In genomic region chr18:61782545-61782944, GRCh38 we compare ENCODE assay signal across 19 cellular contexts.
A peak's percentile ranks its signal among the peaks of the same experiment; 100 is the strongest.
DNase-seq lines count a peak whose midpoint lies in the region; FAIRE-seq and TF ChIP-seq lines count a peak whose summit lies in the region.
"Had no signal": no experiment of that assay in that cellular context is flagged by ENCODE, and none has a peak within 500 bp of the region (broad histone marks: within the 10 kb centered on the region; RNA-seq: fewer than 3 reads in every experiment).

No MANE protein-coding gene starts in this region.

- no peak for TF ChIP-seq RAD21 in SK-N-SH (IDR thresholded peaks at IDR 0.05; ENCODE audit: low read length)

- POLR2A ChIA-PET in SK-N-SH (lab: Yijun Ruan, JAX) = no interaction called here

- no peak for TF ChIP-seq CTCF in SK-N-SH (IDR thresholded peaks at IDR 0.05)

- no peaks in the 10 kb centered on the region for H4K20me1 ChIP-seq in SK-N-SH (ENCODE audit: insufficient read depth)
- H4K20me1 ChIP-seq: BLaER1 had no signal

- H2AFZ ChIP-seq in SK-N-SH (ENCODE audit: low read depth) = no peak overlapping the region
- H2AFZ ChIP-seq: GM23338 had no signal

- 42% methylated on average over 3 of the region's 3 CpGs for WGBS in SK-N-SH (ENCODE audit: low lambda C conversion rate)
- 49 to 70% (median 67%) methylated on average over 3 of the region's 3 CpGs for WGBS in small intestine, 3 donors

- no peaks in the 10 kb centered on the region for H3K9me3 ChIP-seq in SK-N-SH
- H3K9me3 ChIP-seq in small intestine (ENCODE audit: control insufficient read depth, low read depth) = no peaks in the 10 kb centered on the region
- H3K9me3 ChIP-seq: Caco-2 had no signal

- H3K9ac ChIP-seq in SK-N-SH = no peak overlapping the region
- H3K9ac ChIP-seq: BLaER1 had no signal

- no peaks in the 10 kb centered on the region for H3F3A ChIP-seq in SK-N-SH (replicated peaks; ENCODE audit: insufficient read depth)

- H3K27ac ChIP-seq in SK-N-SH (ENCODE audit: low read depth in 2 of 2, low read length in 1 of 2) (peak overlapping the region in 1 of 2 experiments; percentile 2; a peak in 1 of 4 replicates), small intestine (ENCODE audit: low read depth in 1 of 2, low read length in 1 of 2) (no peak overlapping the region)
- H3K27ac ChIP-seq: BLaER1, C4-2B had no signal

- no peak overlapping the region for H3K4me2 ChIP-seq in SK-N-SH
- H3K4me2 ChIP-seq: BLaER1, GM23338 had no signal

- TF ChIP-seq POLR2A in erythroblast (IDR thresholded peaks at IDR 0.05; ENCODE audit: low read length) = no peak

- no peak overlapping the region for H3K4me3 ChIP-seq in SK-N-SH (ENCODE audit: low read depth in 2 of 2, low read length in 1 of 2)
- H3K4me3 ChIP-seq in small intestine (ENCODE audit: low read depth in 1 of 2, low read length in 2 of 2) = no peak overlapping the region
- H3K4me3 ChIP-seq: BLaER1, GM12878, GM23338 had no signal

- no peak for FAIRE-seq in small intestine (lab: Jason Lieb, UNC)
- FAIRE-seq: GM12878, GM19239 had no signal

- no peaks in the 10 kb centered on the region for H3K79me2 ChIP-seq in SK-N-SH (ENCODE audit: insufficient read depth)

- H3K4me1 ChIP-seq in SK-N-SH (ENCODE audit: control insufficient read depth in 1 of 2, insufficient read depth in 2 of 2, low read depth in 1 of 2, low read length in 1 of 2) = peaks cover 0 to 4% of the 10 kb centered on the region in 2 experiments; a peak in 2 of 4 replicates
- no peaks in the 10 kb centered on the region for H3K4me1 ChIP-seq in small intestine (ENCODE audit: control insufficient read depth in 2 of 2, insufficient read depth in 1 of 2, low read depth in 1 of 2, low read length in 1 of 2)
- H3K4me1 ChIP-seq: BLaER1, Caco-2 had no signal

- H3K9me2 ChIP-seq in SK-N-SH = no peaks in the 10 kb centered on the region

- no peaks in the 10 kb centered on the region for H3K27me3 ChIP-seq in SK-N-SH (ENCODE audit: insufficient read depth)
- peaks cover 0 to 2% of the 10 kb centered on the region in 2 donors for H3K27me3 ChIP-seq in small intestine (ENCODE audit: control insufficient read depth in 2 of 2, insufficient read depth in 2 of 2, low read length in 2 of 2)
- H3K27me3 ChIP-seq: BLaER1 had no signal

- H3K36me3 ChIP-seq in SK-N-SH (replicated peaks in 1 of 2; ENCODE audit: control insufficient read depth in 1 of 2, insufficient read depth in 2 of 2, low read length in 1 of 2) (no peaks in the 10 kb centered on the region), small intestine (ENCODE audit: control insufficient read depth in 2 of 2, insufficient read depth in 2 of 2, low read length in 2 of 2) (no peaks in the 10 kb centered on the region)
- H3K36me3 ChIP-seq: BLaER1 had no signal

- peak in 1 of 2 experiments; percentile 47; a peak in 1 of 4 replicates for TF ChIP-seq EP300 in SK-N-SH (IDR thresholded peaks at IDR 0.05; ENCODE audit: borderline replicate concordance in 1 of 2, low read depth in 1 of 2, low read length in 1 of 2)

- DNase-seq in SK-N-SH (peak; percentile 59), erythroblast (lab: John Stamatoyannopoulos, UW) (peak; percentile 80 to 93), small intestine (peak; percentile 12), LoVo (ENCODE audit: low spot score) (no peak), NOMO-1 treated with dmso at 0.1 percent for 144 hours (lab: John Stamatoyannopoulos, UW; ENCODE audit: unreplicated experiment) (no peak), germinal center (ENCODE audit: low spot score) (no peak)
- DNase-seq: Caco-2; CD4-positive, CD25-positive, alpha-beta regulatory T cell; CD8-positive, alpha-beta T cell; DMS 273 treated with DMSO at 0.1 percent for 48 hours; DMS79; EL; GDM1; H9 had no signal

- CTCF ChIA-PET in SK-N-SH (lab: Yijun Ruan, JAX) = interaction anchor here (1.2 to 1.4 kb wide), 2 partner anchors 10 to 200 kb away, joined by 3 to 5 read pairs; no protein-coding TSS in a partner anchor

TF ChIP-seq in SK-N-SH, 30 proteins besides CTCF, POLR2A, EP300 and RAD21:
- no peak for TF ChIP-seq NRF1 (IDR thresholded peaks at IDR 0.05; ENCODE audit: low read depth, low read length)
- TF ChIP-seq TAF1 (IDR thresholded peaks at IDR 0.05; ENCODE audit: borderline replicate concordance, low read depth, low read length) = no peak
- TF ChIP-seq MAX (IDR thresholded peaks at IDR 0.05; ENCODE audit: low read depth) = no peak
- TF ChIP-seq RCOR1 (IDR thresholded peaks at IDR 0.05; ENCODE audit: low read length) = 0 out of 2 replicates have a peak, but pooled peaks have one; percentile 55
- TF ChIP-seq MXI1 (IDR thresholded peaks at IDR 0.05; ENCODE audit: low read depth, low read length) = no peak; the same call in 1 of the 2 replicates
- peak; percentile 63 for TF ChIP-seq GATA2 (CRISPR knock-in tag; IDR thresholded peaks at IDR 0.05)
- no peak for TF ChIP-seq IRF3 (IDR thresholded peaks at IDR 0.05; ENCODE audit: low read depth, low read length)
- no peak for TF ChIP-seq PBX3 (IDR thresholded peaks at IDR 0.05)
- no peak for TF ChIP-seq FOXJ3 (CRISPR knock-in tag; IDR thresholded peaks at IDR 0.05)
- no peak for TF ChIP-seq JUND (IDR thresholded peaks at IDR 0.05)
- no peak for TF ChIP-seq POLR2AphosphoS5 (IDR thresholded peaks at IDR 0.05; ENCODE audit: low read depth, low read length)
- TF ChIP-seq SMC3 (IDR thresholded peaks at IDR 0.05; ENCODE audit: low read depth, low read length) = no peak; the same call in 1 of the 2 replicates
- TF ChIP-seq USF1 (IDR thresholded peaks at IDR 0.05; ENCODE audit: borderline replicate concordance, low read depth) = no peak

Comparison
In these comparisons a context has a peak if more than half of its experiments do, and no peak if none do; other contexts are left out.
1. DNase-seq: peak in SK-N-SH (single experiment), erythroblast (2 of 2) and small intestine (single experiment); none in LoVo (single experiment), NOMO-1 treated with dmso at 0.1 percent for 144 hours (single experiment) and germinal center (single experiment).